8 cellular contexts compared by ENCODE assay signal in the genomic region with DNA sequence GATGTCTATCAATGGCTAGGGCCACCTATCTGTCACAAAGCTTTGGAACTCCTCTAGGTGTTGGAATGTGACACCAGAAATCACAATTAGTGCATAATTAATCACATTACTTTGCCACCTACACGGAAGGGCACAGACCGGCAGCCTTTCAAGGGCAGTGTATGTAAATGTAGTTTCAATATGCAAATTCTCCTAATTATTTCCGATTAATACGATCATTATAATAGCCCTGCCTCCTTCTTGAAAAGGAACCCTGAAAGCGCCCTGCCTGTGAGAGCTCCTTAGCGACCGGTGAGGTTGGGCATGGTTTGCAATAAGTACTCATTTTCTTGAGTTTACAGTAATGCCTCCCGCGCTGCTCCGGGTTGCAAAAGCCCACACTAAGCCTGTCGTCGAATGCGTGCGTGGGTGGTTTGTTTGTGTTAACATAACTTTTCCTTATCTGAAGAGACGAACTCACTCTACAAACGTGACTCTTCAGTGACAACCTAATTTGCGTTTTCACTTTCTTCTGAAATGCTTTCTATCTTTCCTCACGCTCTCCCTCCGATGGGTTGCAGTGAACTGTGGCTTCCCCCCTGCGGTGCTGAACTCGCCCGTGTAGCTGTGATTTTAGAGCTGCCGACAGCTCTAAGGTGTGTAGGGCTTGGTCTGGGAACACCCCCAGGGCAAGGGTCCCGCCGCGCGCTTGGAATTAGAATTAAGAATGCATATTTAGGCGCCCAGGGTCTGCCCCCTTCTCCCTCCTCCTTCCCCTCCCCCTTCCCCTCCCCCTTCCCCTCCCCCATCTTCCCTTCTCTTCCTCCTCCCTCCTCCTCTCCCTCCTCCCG. TPM values are rescaled to one million over a fixed set of nuclear protein-coding genes. Genes with fewer than 3 reads are reported as not detected.
A peak's percentile ranks its signal among the peaks of the same experiment; 100 is the strongest.
DNase-seq lines count a peak whose midpoint lies in the region; ATAC-seq and TF ChIP-seq lines count a peak whose summit lies in the region.

No MANE protein-coding gene starts in this region.

- H3K4me1 ChIP-seq in RWPE2 (ENCODE audit: insufficient read depth, poor library complexity, severe bottlenecking) (peaks cover 7% of the 10 kb centered on the region), thyroid gland (peaks cover 30 to 35% of the 10 kb centered on the region in 2 donors)

- no peak overlapping the region for H3K27ac ChIP-seq in RWPE2 (ENCODE audit: poor library complexity, severe bottlenecking)
- H3K27ac ChIP-seq in thyroid gland: peak overlapping the region; percentile 99 to 100 (median 100)

- 0 to 1% methylated on average over 28 to 29 of the region's 29 CpGs for WGBS in thyroid gland, 2 donors

- H3K27me3 ChIP-seq in RWPE2 (ENCODE audit: insufficient read depth, poor library complexity, severe bottlenecking): peaks cover 59% of the 10 kb centered on the region
- H3K27me3 ChIP-seq in thyroid gland: no peaks in the 10 kb centered on the region

- intact Hi-C loops in thyroid gland (cut with DNase I): no loop called here

- DNase-seq in DMS 273 treated with DMSO at 0.1 percent for 48 hours (lab: John Stamatoyannopoulos, UW) (peak; percentile 78), LoVo (ENCODE audit: low spot score) (peak; percentile 76), RWPE2 (ENCODE audit: low spot score) (no peak), activated gamma-delta T cell (lab: John Stamatoyannopoulos, UW) (peak; percentile 42), foreskin melanocyte (peak; percentile 70), nucleus accumbens (lab: John Stamatoyannopoulos, UW) (peak in 31 of 56 donors; percentile 30 to 80 (median 66)), thyroid gland (peak; percentile 81), iPS-NIHi7 (ENCODE audit: extremely low spot score) (no peak)

- TF ChIP-seq POLR2A in thyroid gland (IDR thresholded peaks at IDR 0.05): peak in 1 of 2 donors; percentile 54

- no peak for ATAC-seq in RWPE2 (ENCODE audit: low read depth)

- TF ChIP-seq CTCF in RWPE2 (IDR thresholded peaks at IDR 0.05; ENCODE audit: poor library complexity, severe bottlenecking): no peak
- TF ChIP-seq CTCF in thyroid gland (IDR thresholded peaks at IDR 0.05): peak in 1 of 6 experiments; percentile 6

- H3K36me3 ChIP-seq in RWPE2 (ENCODE audit: low read depth) (no peaks in the 10 kb centered on the region), thyroid gland (no peaks in the 10 kb centered on the region)

- H3K9me3 ChIP-seq in RWPE2 (ENCODE audit: severe bottlenecking) (no peaks in the 10 kb centered on the region), thyroid gland (no peaks in the 10 kb centered on the region)

- H3K4me3 ChIP-seq in RWPE2 (ENCODE audit: severe bottlenecking) (peak overlapping the region; percentile 30), thyroid gland (replicated peaks in 1 of 3) (peak overlapping the region in 2 of 3 donors; percentile 33 to 73)

RNA-seq across cellular contexts. Expression of a gene that starts 0.7 kb away (rescaled TPM):
- 100 to 1,000 TPM; 226 to 298 (median 247) TPM for total RNA-seq in thyroid gland

Comparison
In these comparisons a context has a peak if more than half of its experiments do, and no peak if none do; other contexts are left out.
1. DNase-seq: peak in DMS 273 treated with DMSO at 0.1 percent for 48 hours (single experiment), LoVo (single experiment), activated gamma-delta T cell (single experiment), foreskin melanocyte (single experiment), nucleus accumbens (31 of 56) and thyroid gland (2 of 2); none in RWPE2 (single experiment) and iPS-NIHi7 (single experiment).